Comparison of ENCODE assay signal across 14 cellular contexts in the genomic region with DNA sequence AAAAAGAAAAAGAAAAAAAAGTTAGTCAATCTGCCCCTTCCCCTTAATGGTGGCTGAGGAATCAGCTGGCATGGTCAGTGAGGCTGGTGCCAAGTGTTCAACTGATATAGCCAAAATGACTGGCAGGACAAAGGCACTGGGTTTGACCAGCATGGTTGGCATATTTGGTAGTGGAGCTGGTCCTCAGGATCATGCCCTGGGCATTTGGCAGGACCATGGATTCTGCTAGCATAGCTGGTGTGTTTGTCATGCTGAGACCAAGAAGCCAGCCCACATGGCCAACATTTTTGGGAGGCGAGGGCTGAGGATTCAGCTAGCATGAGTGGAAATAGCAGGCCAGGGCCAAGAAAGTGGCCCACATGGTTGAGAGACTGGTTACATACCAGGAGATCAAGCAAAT.
DNase-seq lines count a peak whose midpoint lies in the region; ATAC-seq, FAIRE-seq and TF ChIP-seq lines count a peak whose summit lies in the region.
"Had no signal": no experiment of that assay in that cellular context is flagged by ENCODE, and none has a peak within 500 bp of the region (broad histone marks: within the 10 kb centered on the region; RNA-seq: fewer than 3 reads in every experiment).

No MANE protein-coding gene starts in this region.

- H3K9ac ChIP-seq in astrocyte (ENCODE audit: low read length): no peak overlapping the region

- no peak overlapping the region for H3K4me3 ChIP-seq in ACC112 (ENCODE audit: low read depth, low read length)
- no peak overlapping the region for H3K4me3 ChIP-seq in astrocyte (ENCODE audit: insufficient read depth, low read depth, low read length)
- no peak overlapping the region for H3K4me3 ChIP-seq in uterus
- H3K4me3 ChIP-seq: dorsolateral prefrontal cortex, skin epidermis, thyroid gland had no signal

- H3K4me1 ChIP-seq in ACC112 (ENCODE audit: control insufficient read depth, insufficient read depth, low read length, unreplicated experiment) (peaks cover 11% of the 10 kb centered on the region), astrocyte (ENCODE audit: insufficient read depth, low read length) (peaks cover 7% of the 10 kb centered on the region), uterus (no peaks in the 10 kb centered on the region)
- H3K4me1 ChIP-seq: thyroid gland had no signal

- H2AFZ ChIP-seq in ACC112 (ENCODE audit: low read length, unreplicated experiment) (no peak overlapping the region), astrocyte (ENCODE audit: low read depth, low read length) (no peak overlapping the region)

- H3K36me3 Mint-ChIP-seq in astrocyte (ENCODE audit: low read depth, unreplicated experiment): peaks cover 3% of the 10 kb centered on the region

- no peaks in the 10 kb centered on the region; the same call in 1 of the 2 replicates for H3K36me3 ChIP-seq in ACC112 (ENCODE audit: insufficient read depth, low read length)
- H3K36me3 ChIP-seq in astrocyte (ENCODE audit: insufficient read depth, low read length): no peaks in the 10 kb centered on the region
- H3K36me3 ChIP-seq in uterus: no peaks in the 10 kb centered on the region
- H3K36me3 ChIP-seq: thyroid gland had no signal

- H3K27me3 ChIP-seq in ACC112 (ENCODE audit: insufficient read depth, low read length): no peaks in the 10 kb centered on the region
- no peaks in the 10 kb centered on the region for H3K27me3 ChIP-seq in astrocyte (ENCODE audit: insufficient read depth, low read length)
- H3K27me3 ChIP-seq in uterus: no peaks in the 10 kb centered on the region
- H3K27me3 ChIP-seq: dorsolateral prefrontal cortex, thyroid gland had no signal

- DNase-seq in HK-2 (ENCODE audit: unreplicated experiment) (peak; percentile 18), astrocyte (ENCODE audit: low read depth) (peak; percentile 90), left ventricle myocardium superior (no peak), dermis blood vessel endothelial cell (no peak), uterus (no peak)
- DNase-seq: activated naive CD4-positive, alpha-beta T cell treated with anti-CD3 and anti-CD28 coated beads for 36 hours; dorsolateral prefrontal cortex; Kasumi-1; thyroid gland had no signal

- H3K79me2 ChIP-seq in ACC112 (ENCODE audit: control insufficient read depth, insufficient read depth, low read length, unreplicated experiment) (no peaks in the 10 kb centered on the region), astrocyte (ENCODE audit: insufficient read depth, low read length) (no peaks in the 10 kb centered on the region)

- peak overlapping the region; percentile 20 for H3K27ac Mint-ChIP-seq in astrocyte (ENCODE audit: unreplicated experiment)
- H3K27ac Mint-ChIP-seq: activated naive CD4-positive, alpha-beta T cell treated with anti-CD3 and anti-CD28 coated beads for 36 hours had no signal

- no peak for TF ChIP-seq CTCF in astrocyte (IDR thresholded peaks at IDR 0.05; ENCODE audit: insufficient read depth, low read depth, low read length)
- no peak for TF ChIP-seq CTCF in uterus (IDR thresholded peaks at IDR 0.05)

- peaks cover 8% of the 10 kb centered on the region for H3K4me1 Mint-ChIP-seq in astrocyte (ENCODE audit: low read depth, unreplicated experiment)

- peak; percentile 93 for FAIRE-seq in astrocyte (lab: Jason Lieb, UNC)

- no peaks in the 10 kb centered on the region for H4K20me1 ChIP-seq in astrocyte (ENCODE audit: insufficient read depth, low read length)

- no peak for TF ChIP-seq POLR2A in uterus (IDR thresholded peaks at IDR 0.05)

- ATAC-seq in left ventricle myocardium superior: peak; percentile 73
- ATAC-seq in GM18858 (IDR thresholded peaks at IDR 0.05; ENCODE audit: unreplicated experiment): no peak
- no peak for ATAC-seq in GM19023 (IDR thresholded peaks at IDR 0.05; ENCODE audit: unreplicated experiment)

- 0 out of 2 replicates have a peak overlapping the region, but pooled peaks have one; percentile 18 for H3K27ac ChIP-seq in ACC112 (ENCODE audit: low read depth, low read length)
- H3K27ac ChIP-seq in astrocyte (ENCODE audit: low read depth, low read length): no peak overlapping the region
- no peak overlapping the region for H3K27ac ChIP-seq in uterus
- H3K27ac ChIP-seq: dorsolateral prefrontal cortex, skin epidermis, thyroid gland had no signal

- no peaks in the 10 kb centered on the region for H3K9me3 Mint-ChIP-seq in astrocyte (ENCODE audit: unreplicated experiment)
- H3K9me3 Mint-ChIP-seq: activated naive CD4-positive, alpha-beta T cell treated with anti-CD3 and anti-CD28 coated beads for 36 hours; neural crest cell had no signal

- H3K4me2 ChIP-seq in astrocyte (ENCODE audit: low read length): no peak overlapping the region

- H3K27me3 Mint-ChIP-seq in astrocyte (ENCODE audit: low read depth, unreplicated experiment): no peaks in the 10 kb centered on the region

- intact Hi-C loops in left ventricle myocardium superior (cut with micrococcal nuclease) (no loop called here), uterus (cut with DNase I; ENCODE audit: low total_unique reads) (no loop called here)

- H3K4me3 Mint-ChIP-seq in astrocyte (ENCODE audit: unreplicated experiment): no peak overlapping the region
- H3K4me3 Mint-ChIP-seq: activated naive CD4-positive, alpha-beta T cell treated with anti-CD3 and anti-CD28 coated beads for 36 hours; neural crest cell had no signal

- no peaks in the 10 kb centered on the region for H3K9me3 ChIP-seq in astrocyte (ENCODE audit: insufficient read depth, low read depth, low read length)
- H3K9me3 ChIP-seq in uterus: no peaks in the 10 kb centered on the region
- H3K9me3 ChIP-seq: thyroid gland had no signal

Comparison
In these comparisons a context has a peak if more than half of its experiments do, and no peak if none do; other contexts are left out.
1. DNase-seq: peak in HK-2 (single experiment) and astrocyte (single experiment); none in left ventricle myocardium superior (single experiment), dermis blood vessel endothelial cell (single experiment) and uterus (0 of 2).